8 cellular contexts compared by ENCODE assay signal in the genomic region with DNA sequence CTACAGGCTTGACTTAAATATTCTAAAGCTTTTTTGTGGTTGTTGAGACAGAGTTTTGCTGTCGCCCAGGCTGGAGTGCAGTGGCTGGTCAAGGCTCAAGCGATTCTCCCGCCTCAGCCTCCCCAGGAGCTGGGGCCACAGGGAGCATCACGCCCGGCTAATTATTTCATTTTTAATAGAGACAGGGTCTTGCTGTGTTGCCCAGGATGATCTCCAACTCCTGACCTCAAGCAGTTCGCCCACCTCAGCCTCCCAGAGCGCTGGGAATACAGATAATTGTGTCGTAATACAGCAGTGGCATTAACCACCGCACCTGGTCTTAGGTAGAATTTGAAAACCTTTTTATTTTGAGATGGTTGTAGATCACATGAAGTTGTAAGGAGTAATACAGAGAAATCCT. TPM values are rescaled to one million over a fixed set of nuclear protein-coding genes. Genes with fewer than 3 reads are reported as not detected.
DNase-seq lines count a peak whose midpoint lies in the region; ATAC-seq and TF ChIP-seq lines count a peak whose summit lies in the region.

No MANE protein-coding gene starts in this region.

- H3K36me3 ChIP-seq in BE2C, result peaks cover 17% of the 10 kb centered on the region
- H3K36me3 ChIP-seq in MG63, result peaks cover 42% of the 10 kb centered on the region

- intact Hi-C loops in dorsolateral prefrontal cortex (cut with DNase I), result loop anchor here (5.0 kb wide), 2 partner anchors 195 to 285 kb away; a partner anchor contains a TSS

- H3K27ac Mint-ChIP-seq in nephron, result peak overlapping the region; percentile 69 to 90 (median 82)

- H3K4me1 ChIP-seq in BE2C, result peaks cover 18% of the 10 kb centered on the region

- peaks cover 61% of the 10 kb centered on the region for H3K4me1 Mint-ChIP-seq in nephron

- H3K27me3 Mint-ChIP-seq in nephron (ENCODE audit: low read depth), result no peaks in the 10 kb centered on the region

- H3K9me3 ChIP-seq in BE2C (no peaks in the 10 kb centered on the region), MG63 (no peaks in the 10 kb centered on the region)

- H3K27ac ChIP-seq in dorsolateral prefrontal cortex, result peak overlapping the region in 23 of 59 donors; percentile 10 to 94 (median 89)

- no peaks in the 10 kb centered on the region for H3K9me3 Mint-ChIP-seq in nephron

- DNase-seq in BE2C, result no peak
- DNase-seq in MG63, result no peak
- DNase-seq in dorsolateral prefrontal cortex, result no peak
- no peak for DNase-seq in KG1 (lab: John Stamatoyannopoulos, UW)
- DNase-seq in stimulated activated CD4-positive, alpha-beta T cell treated with anti-CD3 and anti-CD28 coated beads, Interleukin-4, amount 100 ng/mL, for 4 hours, result no peak

- H3K4me3 ChIP-seq in BE2C (ENCODE audit: low read depth, low read length), result peak overlapping the region; percentile 76
- H3K4me3 ChIP-seq in MG63, result peak overlapping the region; percentile 88
- H3K4me3 ChIP-seq in dorsolateral prefrontal cortex, result peak overlapping the region in 58 of 59 donors; percentile 68 to 100 (median 95)

- H3K36me3 Mint-ChIP-seq in nephron (ENCODE audit: low read depth), result peaks cover 16% of the 10 kb centered on the region

- TF ChIP-seq CTCF in BE2C (IDR thresholded peaks at IDR 0.05; ENCODE audit: low read depth, low read length) (no peak), dorsolateral prefrontal cortex (IDR thresholded peaks at IDR 0.05 in 54 of 56, conservative IDR thresholded peaks at IDR 0.05 in 2 of 56; ENCODE audit: low read depth in 1 of 56, partially characterized antibody in 56 of 56) (no peak), nephron (IDR thresholded peaks at IDR 0.05; ENCODE audit: unreplicated experiment in 3 of 3) (no peak)

- H3K4me3 Mint-ChIP-seq in nephron, result peak overlapping the region; percentile 92 to 96 (median 94)

- ATAC-seq in GM21360 (IDR thresholded peaks at IDR 0.05; ENCODE audit: unreplicated experiment), result no peak
- no peak for ATAC-seq in HG03565 (IDR thresholded peaks at IDR 0.05; ENCODE audit: unreplicated experiment)

- H3K27me3 ChIP-seq in BE2C (no peaks in the 10 kb centered on the region), MG63 (no peaks in the 10 kb centered on the region), dorsolateral prefrontal cortex (no peaks in the 10 kb centered on the region)

RNA-seq across cellular contexts. Expression of a gene that starts 1.5 kb away (rescaled TPM):
- polyA plus RNA-seq in BE2C (2012; ENCODE audit: insufficient read depth, insufficient read length, low read depth), result 31.7 TPM
- total RNA-seq in MG63 (2014; rRNA removed; shearing (Covaris generic); ENCODE audit: low replicate concordance), result 6.0 and 6.8 TPM in 2 replicates
- total RNA-seq in dorsolateral prefrontal cortex, result 10 to 100 TPM; 27.6 to 95.6 (median 60.2) TPM

RNA-seq across cellular contexts. Expression of a gene that starts 38.7 kb away (rescaled TPM):
- polyA plus RNA-seq in BE2C (2012; ENCODE audit: insufficient read depth, insufficient read length, low read depth), result 0.54 TPM
- 0.96 and 2.8 TPM in 2 replicates for total RNA-seq in MG63 (2014; rRNA removed; shearing (Covaris generic); ENCODE audit: low replicate concordance)
- total RNA-seq in dorsolateral prefrontal cortex, result 10 to 100 TPM in 115 of 120 experiments, 1 to 10 TPM in 5; 5.4 to 26.4 (median 17.8) TPM
